Comparison of ENCODE assay signal across 9 cellular contexts in genomic region chr5:10631597-10631996, GRCh38.
DNase-seq lines count a peak whose midpoint lies in the region; ATAC-seq and TF ChIP-seq lines count a peak whose summit lies in the region.
"Had no signal": no experiment of that assay in that cellular context is flagged by ENCODE, and none has a peak within 500 bp of the region (broad histone marks: within the 10 kb centered on the region; RNA-seq: fewer than 3 reads in every experiment).

No MANE protein-coding gene starts in this region.

- peaks cover 6% of the 10 kb centered on the region for H3F3A ChIP-seq in SK-N-SH (replicated peaks; ENCODE audit: insufficient read depth)

- TF ChIP-seq CTCF in GM13977 (IDR thresholded peaks at IDR 0.05; ENCODE audit: extremely low read depth, insufficient read depth, missing control alignments) (no peak), SK-N-SH (IDR thresholded peaks at IDR 0.05) (no peak)

- POLR2A ChIA-PET in SK-N-SH (lab: Yijun Ruan, JAX) = no interaction called here

- no peaks in the 10 kb centered on the region for H3K9me2 ChIP-seq in SK-N-SH

- 0 out of 2 replicates have a peak, but pooled peaks cover 4% of the 10 kb centered on the region for H4K20me1 ChIP-seq in SK-N-SH (ENCODE audit: insufficient read depth)

- peaks cover 3% of the 10 kb centered on the region for H3K36me3 Mint-ChIP-seq in effector memory CD8-positive, alpha-beta T cell (ENCODE audit: insufficient read depth)

- no peak overlapping the region for H3K4me3 ChIP-seq in SK-N-SH (ENCODE audit: low read depth in 2 of 2, low read length in 1 of 2)

- no peak for TF ChIP-seq EP300 in SK-N-SH (IDR thresholded peaks at IDR 0.05; ENCODE audit: borderline replicate concordance in 1 of 2, low read depth in 1 of 2, low read length in 1 of 2)

- ATAC-seq in GM21390 (IDR thresholded peaks at IDR 0.05; ENCODE audit: unreplicated experiment) (peak; percentile 8), HG03432 (IDR thresholded peaks at IDR 0.05; ENCODE audit: unreplicated experiment) (peak; percentile 5), Right ventricle myocardium inferior (no peak)
- ATAC-seq in effector memory CD8-positive, alpha-beta T cell (replicated peaks) = no peak

- CTCF ChIA-PET in SK-N-SH (lab: Yijun Ruan, JAX) = interaction anchor here (6.5 kb wide), 1 partner anchor 179 kb away, joined by 33 read pairs; no protein-coding TSS in a partner anchor

- H3K27me3 ChIP-seq in SK-N-SH (ENCODE audit: insufficient read depth) = no peaks in the 10 kb centered on the region

- in situ Hi-C loops in GM13977 (cut with MboI; ENCODE audit: low pct_unique_long_range_greater_than_20kb, low sequenced_read_pairs, unreplicated experiment) = no loop called here

- H3K27ac Mint-ChIP-seq in effector memory CD8-positive, alpha-beta T cell = peak overlapping the region; percentile 81 to 87

- H2AFZ ChIP-seq in SK-N-SH (ENCODE audit: low read depth) = no peak overlapping the region

- H3K27ac ChIP-seq in SK-N-SH (ENCODE audit: low read depth in 2 of 2, low read length in 1 of 2) = no peak overlapping the region
- H3K27ac ChIP-seq: epithelial cell of prostate had no signal

- H3K4me1 ChIP-seq in SK-N-SH (ENCODE audit: control insufficient read depth in 1 of 2, insufficient read depth in 2 of 2, low read depth in 1 of 2, low read length in 1 of 2) = peaks cover 0 to 18% of the 10 kb centered on the region in 2 experiments; a peak in 2 of 4 replicates

- peaks cover 13% of the 10 kb centered on the region; the same call in 1 of the 2 replicates for H3K79me2 ChIP-seq in SK-N-SH (ENCODE audit: insufficient read depth)

- no peak for TF ChIP-seq RAD21 in SK-N-SH (IDR thresholded peaks at IDR 0.05; ENCODE audit: low read length)

- no peaks in the 10 kb centered on the region for H3K36me3 ChIP-seq in SK-N-SH (replicated peaks in 1 of 2; ENCODE audit: control insufficient read depth in 1 of 2, insufficient read depth in 2 of 2, low read length in 1 of 2)

- H3K4me1 Mint-ChIP-seq in effector memory CD8-positive, alpha-beta T cell (ENCODE audit: low read depth in 2 of 2) = peaks cover 47 to 63% of the 10 kb centered on the region in 2 donors

- H3K9ac ChIP-seq in SK-N-SH = no peak overlapping the region

- intact Hi-C loops in Right ventricle myocardium inferior (cut with DNase I) = no loop called here

- peak; percentile 41 for DNase-seq in GM13977 (ENCODE audit: low spot score)
- DNase-seq in effector memory CD8-positive, alpha-beta T cell = no peak
- DNase-seq in SK-N-SH = no peak
- DNase-seq in kidney glomerular epithelial cell (lab: John Stamatoyannopoulos, UW) = no peak
- no peak for DNase-seq in NCI-H69 (lab: John Stamatoyannopoulos, UW)
- no peak for DNase-seq in Right ventricle myocardium inferior (ENCODE audit: missing footprints)

- no peak overlapping the region for H3K4me2 ChIP-seq in SK-N-SH

- no peaks in the 10 kb centered on the region for H3K9me3 Mint-ChIP-seq in effector memory CD8-positive, alpha-beta T cell

- 96% methylated on average over 15 of the region's 15 CpGs for WGBS in SK-N-SH (ENCODE audit: low lambda C conversion rate)

- H3K4me3 Mint-ChIP-seq in effector memory CD8-positive, alpha-beta T cell = peak overlapping the region; percentile 79 to 81

- H3K27me3 Mint-ChIP-seq in effector memory CD8-positive, alpha-beta T cell = peaks cover 10 to 29% of the 10 kb centered on the region in 2 donors

- no peaks in the 10 kb centered on the region for H3K9me3 ChIP-seq in SK-N-SH

TF ChIP-seq in SK-N-SH, 30 proteins besides CTCF, POLR2A, EP300 and RAD21:
- TF ChIP-seq USF1 (IDR thresholded peaks at IDR 0.05; ENCODE audit: borderline replicate concordance, low read depth) = no peak
- no peak for TF ChIP-seq FOSL2 (IDR thresholded peaks at IDR 0.05; ENCODE audit: borderline replicate concordance, low read depth)
- no peak for TF ChIP-seq FOXJ3 (CRISPR knock-in tag; IDR thresholded peaks at IDR 0.05)
- no peak for TF ChIP-seq TAF1 (IDR thresholded peaks at IDR 0.05; ENCODE audit: borderline replicate concordance, low read depth, low read length)
- TF ChIP-seq TEAD4 (IDR thresholded peaks at IDR 0.05; ENCODE audit: borderline replicate concordance, insufficient read depth) = no peak
- TF ChIP-seq USF2 (IDR thresholded peaks at IDR 0.05; ENCODE audit: borderline replicate concordance, low read depth, low read length) = no peak
- no peak for TF ChIP-seq EZH2phosphoT487 (IDR thresholded peaks at IDR 0.05; ENCODE audit: borderline replicate concordance, low read depth)
- no peak for TF ChIP-seq MEF2A (IDR thresholded peaks at IDR 0.05; ENCODE audit: borderline replicate concordance, low read depth)
- no peak for TF ChIP-seq IRF3 (IDR thresholded peaks at IDR 0.05; ENCODE audit: low read depth, low read length)
- no peak for TF ChIP-seq ELF1 (IDR thresholded peaks at IDR 0.05)
- no peak for TF ChIP-seq MAX (IDR thresholded peaks at IDR 0.05; ENCODE audit: low read depth)
- no peak for TF ChIP-seq RXRA (IDR thresholded peaks at IDR 0.05; ENCODE audit: borderline replicate concordance, low read depth)
- no peak for TF ChIP-seq FOXM1 (IDR thresholded peaks at IDR 0.05; ENCODE audit: low read depth)
- no peak for TF ChIP-seq NFIC (IDR thresholded peaks at IDR 0.05; ENCODE audit: borderline replicate concordance)
- TF ChIP-seq YY1 (IDR thresholded peaks at IDR 0.05; ENCODE audit: low read depth) = no peak
- no peak for TF ChIP-seq RFX5 (IDR thresholded peaks at IDR 0.05; ENCODE audit: low read length)
- TF ChIP-seq RCOR1 (IDR thresholded peaks at IDR 0.05; ENCODE audit: low read length) = no peak
- no peak for TF ChIP-seq MXI1 (IDR thresholded peaks at IDR 0.05; ENCODE audit: low read depth, low read length)
TF ChIP-seq in SK-N-SH: peak in this region for 0.

Comparison
In these comparisons a context has a peak if more than half of its experiments do, and no peak if none do; other contexts are left out.
1. ATAC-seq: peak in GM21390 (single experiment) and HG03432 (single experiment); none in effector memory CD8-positive, alpha-beta T cell (single experiment) and Right ventricle myocardium inferior (single experiment).